ENCODE assay signal across 1 cellular context in the genomic region with DNA sequence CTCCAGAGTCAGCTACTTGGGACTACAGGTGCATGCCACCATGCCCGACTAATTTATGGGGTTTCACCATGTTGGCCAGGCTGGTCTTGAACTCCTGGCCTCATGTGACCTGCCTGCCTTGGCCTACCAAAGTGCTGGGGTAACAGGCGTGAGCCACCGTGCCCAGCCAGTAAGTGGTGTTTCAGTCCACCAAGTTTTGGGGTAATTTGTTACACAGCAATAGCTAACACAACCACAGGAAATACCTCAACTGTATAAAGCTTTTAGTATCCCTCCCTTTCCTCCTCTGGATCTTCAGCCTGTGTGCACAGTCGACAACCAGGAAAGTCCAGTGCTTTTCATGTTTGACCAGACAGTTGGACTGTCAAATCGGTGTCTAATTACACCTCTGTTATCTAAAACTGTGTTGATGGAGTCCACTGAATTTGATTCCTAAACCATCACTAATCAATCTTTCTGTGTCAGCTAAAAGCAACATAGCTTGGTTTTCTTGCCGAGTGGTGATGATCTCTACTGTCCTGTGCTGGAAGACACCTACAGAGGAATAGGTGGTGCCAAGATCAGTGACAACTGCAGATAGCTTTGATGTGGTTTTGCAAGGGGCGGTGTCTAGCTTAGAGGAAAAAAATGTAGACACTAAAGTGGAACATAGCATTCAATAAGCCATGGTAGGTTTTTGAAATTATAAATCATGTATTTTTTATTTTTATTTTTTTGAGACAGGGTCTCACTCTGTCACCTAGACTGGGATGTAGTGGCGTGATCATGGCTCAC.
TF ChIP-seq lines count a peak whose summit lies in the region.

No MANE protein-coding gene starts in this region.

TF ChIP-seq in GM12878, 131 proteins besides CTCF, POLR2A, EP300 and RAD21:
- TF ChIP-seq HDAC6 (IDR thresholded peaks at IDR 0.05; ENCODE audit: unreplicated experiment) (no peak), ZNF24 (IDR thresholded peaks at IDR 0.05) (no peak), SREBF2 (IDR thresholded peaks at IDR 0.05; ENCODE audit: low read length) (no peak), BHLHE40 (IDR thresholded peaks at IDR 0.05; ENCODE audit: borderline replicate concordance in 1 of 2, low read depth in 2 of 2, low read length in 1 of 2) (no peak), KAT2A (conservative IDR thresholded peaks at IDR 0.05; ENCODE audit: control insufficient read depth, low read depth, low read length) (no peak)
- TF ChIP-seq, protein P1, sequence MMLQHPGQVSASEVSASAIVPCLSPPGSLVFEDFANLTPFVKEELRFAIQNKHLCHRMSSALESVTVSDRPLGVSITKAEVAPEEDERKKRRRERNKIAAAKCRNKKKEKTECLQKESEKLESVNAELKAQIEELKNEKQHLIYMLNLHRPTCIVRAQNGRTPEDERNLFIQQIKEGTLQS (IDR thresholded peaks at IDR 0.05; ENCODE audit: borderline replicate concordance, extremely low read depth, low read depth, low read length): no peak
- TF ChIP-seq, protein P2, sequence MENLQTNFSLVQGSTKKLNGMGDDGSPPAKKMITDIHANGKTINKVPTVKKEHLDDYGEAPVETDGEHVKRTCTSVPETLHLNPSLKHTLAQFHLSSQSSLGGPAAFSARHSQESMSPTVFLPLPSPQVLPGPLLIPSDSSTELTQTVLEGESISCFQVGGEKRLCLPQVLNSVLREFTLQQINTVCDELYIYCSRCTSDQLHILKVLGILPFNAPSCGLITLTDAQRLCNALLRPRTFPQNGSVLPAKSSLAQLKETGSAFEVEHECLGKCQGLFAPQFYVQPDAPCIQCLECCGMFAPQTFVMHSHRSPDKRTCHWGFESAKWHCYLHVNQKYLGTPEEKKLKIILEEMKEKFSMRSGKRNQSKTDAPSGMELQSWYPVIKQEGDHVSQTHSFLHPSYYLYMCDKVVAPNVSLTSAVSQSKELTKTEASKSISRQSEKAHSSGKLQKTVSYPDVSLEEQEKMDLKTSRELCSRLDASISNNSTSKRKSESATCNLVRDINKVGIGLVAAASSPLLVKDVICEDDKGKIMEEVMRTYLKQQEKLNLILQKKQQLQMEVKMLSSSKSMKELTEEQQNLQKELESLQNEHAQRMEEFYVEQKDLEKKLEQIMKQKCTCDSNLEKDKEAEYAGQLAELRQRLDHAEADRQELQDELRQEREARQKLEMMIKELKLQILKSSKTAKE (IDR thresholded peaks at IDR 0.05; ENCODE audit: low read depth, poor library complexity, severe bottlenecking): no peak
TF ChIP-seq in GM12878: peak in this region for 0.
